1 cellular context compared by ENCODE assay signal in genomic region chr1:178220094-178220493, GRCh38.
TF ChIP-seq lines count a peak whose summit lies in the region.

No MANE protein-coding gene starts in this region.

TF ChIP-seq in WTC11, 78 proteins besides CTCF, POLR2A, EP300 and RAD21 (continued from another document):
- TF ChIP-seq E2F1 (CRISPR knock-in tag; IDR thresholded peaks at IDR 0.05) (no peak), NR1H2 (CRISPR knock-in tag; IDR thresholded peaks at IDR 0.05) (no peak), NFYB (CRISPR knock-in tag; conservative IDR thresholded peaks at IDR 0.05; ENCODE audit: low read depth) (no peak), ESRRA (CRISPR knock-in tag; IDR thresholded peaks at IDR 0.05; ENCODE audit: borderline replicate concordance) (no peak), ERG (CRISPR knock-in tag; IDR thresholded peaks at IDR 0.05) (no peak), NR3C1 (CRISPR knock-in tag; conservative IDR thresholded peaks at IDR 0.05; ENCODE audit: low read depth) (no peak), GTF2I (CRISPR knock-in tag; conservative IDR thresholded peaks at IDR 0.05) (no peak), ZNF425 (CRISPR knock-in tag; conservative IDR thresholded peaks at IDR 0.05) (no peak)
